Comparison of ENCODE assay signal across 8 cellular contexts in the genomic region with DNA sequence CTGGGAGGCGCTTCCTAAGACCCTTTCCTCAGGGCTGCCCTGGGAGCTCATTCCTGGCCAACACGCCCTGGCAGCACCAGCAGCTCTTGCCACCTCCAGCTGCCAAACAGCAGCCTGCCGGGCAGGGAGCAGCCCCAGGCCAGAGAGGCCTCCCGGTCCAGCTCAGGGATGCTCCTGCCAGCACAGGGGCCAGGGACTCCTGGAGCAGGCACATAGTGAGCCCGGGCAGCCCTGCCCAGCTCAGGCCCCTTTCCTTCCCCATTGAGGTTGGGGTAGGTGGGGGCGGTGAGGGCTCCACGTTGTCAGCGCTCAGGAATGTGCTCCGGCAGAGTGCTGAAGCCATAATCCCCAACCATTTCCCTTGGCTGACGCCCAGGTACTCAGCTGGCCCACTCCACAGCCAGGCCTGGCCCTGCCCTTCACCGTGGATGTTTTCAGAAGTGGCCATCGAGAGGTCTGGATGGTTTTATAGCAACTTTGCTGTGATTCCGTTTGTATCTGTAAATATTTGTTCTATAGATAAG. TPM values are rescaled to one million over a fixed set of nuclear protein-coding genes. Genes with fewer than 3 reads are reported as not detected.
DNase-seq lines count a peak whose midpoint lies in the region; ATAC-seq, FAIRE-seq and TF ChIP-seq lines count a peak whose summit lies in the region.

No MANE protein-coding gene starts in this region.

- H3K4ac ChIP-seq in mesendoderm (ENCODE audit: low read depth, low read length) = no peak overlapping the region

- no peak overlapping the region for H3K23ac ChIP-seq in mesendoderm (ENCODE audit: low read length)

- H3K4me3 ChIP-seq in A549 (no peak overlapping the region), mesendoderm (ENCODE audit: low read length) (no peak overlapping the region)

- peak; percentile 37 to 40 for DNase-seq in A549 (ENCODE audit: low read depth in 1 of 2, low spot score in 1 of 2)
- peak; percentile 80 for DNase-seq in mesendoderm
- DNase-seq in activated CD4-positive, alpha-beta T cell treated with anti-CD3 and anti-CD28 coated beads, Interleukin-2, amount 50 U/mL, for 48 hours = no peak

- TF ChIP-seq EP300 in A549 (IDR thresholded peaks at IDR 0.05) = no peak
- TF ChIP-seq EP300 in Ishikawa (IDR thresholded peaks at IDR 0.05; ENCODE audit: borderline replicate concordance) = 0 out of 2 replicates have a peak, but pooled peaks have one; percentile 17

- no peaks in the 10 kb centered on the region for H3K27me3 ChIP-seq in mesendoderm (ENCODE audit: insufficient read depth, low read length, poor library complexity)

- H3K36me3 ChIP-seq in mesendoderm (ENCODE audit: control insufficient read depth, insufficient read depth, low read length) = peaks cover 9% of the 10 kb centered on the region

- TF ChIP-seq RAD21 in A549 (conservative IDR thresholded peaks at IDR 0.05 in 1 of 2, IDR thresholded peaks at IDR 0.05 in 1 of 2) (no peak), Ishikawa (IDR thresholded peaks at IDR 0.05; ENCODE audit: low read depth) (no peak)

- no peak for FAIRE-seq in A549 (lab: Jason Lieb, UNC)

- no peaks in the 10 kb centered on the region for H3K79me1 ChIP-seq in mesendoderm (ENCODE audit: low read length)

- no peak overlapping the region for H3K18ac ChIP-seq in mesendoderm (ENCODE audit: low read length)

- WGBS in A549 (ENCODE audit: missing lambda C conversion rate) = 35% methylated on average over 11 of the region's 13 CpGs
- no CpG with 5 or more reads among the region's 13 CpGs for WGBS in mesendoderm (ENCODE audit: extremely low coverage, insufficient coverage, low lambda C conversion rate)

- no peak overlapping the region for H2BK120ac ChIP-seq in mesendoderm (ENCODE audit: low read depth, low read length)

- peak overlapping the region; percentile 15 for H3K56ac ChIP-seq in mesendoderm (ENCODE audit: low read length)

- TF ChIP-seq POLR2A in A549 (IDR thresholded peaks at IDR 0.05; ENCODE audit: low read length) = no peak

- H2BK15ac ChIP-seq in mesendoderm (replicated peaks; ENCODE audit: low read depth) = no peak overlapping the region

- H3K79me2 ChIP-seq in mesendoderm (ENCODE audit: control insufficient read depth, insufficient read depth, low read length) = no peaks in the 10 kb centered on the region

- POLR2A ChIA-PET in A549 (lab: Yijun Ruan, JAX) = interaction anchor here (0.6 to 0.9 kb wide), 3 partner anchors 10 to 201 kb away, joined by 4 to 5 read pairs (median 4); partner anchors contain the start of genes DDB2 and PSMC3

- no peak overlapping the region for H3K9ac ChIP-seq in mesendoderm (ENCODE audit: low read length)

- no peak overlapping the region for H4K5ac ChIP-seq in mesendoderm (ENCODE audit: low read length)

- H3K4me1 ChIP-seq in A549 (peaks cover 11% of the 10 kb centered on the region), mesendoderm (ENCODE audit: control insufficient read depth, low read depth, low read length) (no peaks in the 10 kb centered on the region)

- H2AK5ac ChIP-seq in mesendoderm (ENCODE audit: low read length) = no peak overlapping the region

- no peak overlapping the region for H4K8ac ChIP-seq in mesendoderm (ENCODE audit: low read depth, low read length)

- CTCF ChIA-PET in A549 (lab: Yijun Ruan, JAX) = interaction anchor here (1.2 to 4.8 kb wide), 4 partner anchors 9 to 43 kb away, joined by 3 to 26 read pairs (median 4); partner anchors contain the start of gene PSMC3

- no peak overlapping the region for H2BK5ac ChIP-seq in mesendoderm (ENCODE audit: low read length)

- peak overlapping the region; percentile 6; the same call in 1 of the 3 replicates for H3K4me2 ChIP-seq in A549
- H3K4me2 ChIP-seq in mesendoderm (ENCODE audit: low read length) = no peak overlapping the region

- no peaks in the 10 kb centered on the region for H3K9me3 ChIP-seq in A549

- TF ChIP-seq CTCF in A549 (IDR thresholded peaks at IDR 0.05) = no peak

- H3K27ac ChIP-seq in A549 (peak overlapping the region; percentile 31 to 81; a peak in 3 of 6 replicates), cingulate gyrus (ENCODE audit: low read depth, low read length) (peak overlapping the region; percentile 47), mesendoderm (ENCODE audit: low read depth, low read length) (peak overlapping the region; percentile 33)

- ATAC-seq in A549 (peak; percentile 32 to 61), GM18861 (IDR thresholded peaks at IDR 0.05; ENCODE audit: unreplicated experiment) (no peak), GM18858 (IDR thresholded peaks at IDR 0.05; ENCODE audit: unreplicated experiment) (no peak), GM18520 (IDR thresholded peaks at IDR 0.05; ENCODE audit: unreplicated experiment) (no peak)

TF ChIP-seq in A549, 52 proteins besides CTCF, POLR2A, EP300 and RAD21:
- TF ChIP-seq PBX3 (IDR thresholded peaks at IDR 0.05) (peak; percentile 40; the same call in 1 of the 2 replicates), MAX (IDR thresholded peaks at IDR 0.05) (peak; percentile 34; the same call in 1 of the 2 replicates), NFE2L2 (conservative IDR thresholded peaks at IDR 0.05; ENCODE audit: low read length) (no peak), NPAS2 (CRISPR knock-in tag; IDR thresholded peaks at IDR 0.05; ENCODE audit: borderline replicate concordance) (no peak)

TF ChIP-seq in Ishikawa, 13 proteins besides CTCF, POLR2A, EP300 and RAD21 (continues in another document):
- TF ChIP-seq ZBTB7A (IDR thresholded peaks at IDR 0.05; ENCODE audit: low read depth) (peak; percentile 64; the same call in 1 of the 2 replicates), NFIC (IDR thresholded peaks at IDR 0.05) (peak; percentile 94), FOXM1 (IDR thresholded peaks at IDR 0.05; ENCODE audit: borderline replicate concordance, low read depth) (no peak), CEBPB (IDR thresholded peaks at IDR 0.05) (no peak; the same call in 1 of the 2 replicates), TAF1 (IDR thresholded peaks at IDR 0.05; ENCODE audit: low read depth) (no peak), CREB1 (IDR thresholded peaks at IDR 0.05; ENCODE audit: low read depth) (no peak), YY1 (IDR thresholded peaks at IDR 0.05; ENCODE audit: low read depth) (peak; percentile 60; the same call in 1 of the 2 replicates), TCF12 (IDR thresholded peaks at IDR 0.05; ENCODE audit: low read depth) (peak; percentile 57; the same call in 1 of the 2 replicates)
- TF ChIP-seq, protein P1, sequence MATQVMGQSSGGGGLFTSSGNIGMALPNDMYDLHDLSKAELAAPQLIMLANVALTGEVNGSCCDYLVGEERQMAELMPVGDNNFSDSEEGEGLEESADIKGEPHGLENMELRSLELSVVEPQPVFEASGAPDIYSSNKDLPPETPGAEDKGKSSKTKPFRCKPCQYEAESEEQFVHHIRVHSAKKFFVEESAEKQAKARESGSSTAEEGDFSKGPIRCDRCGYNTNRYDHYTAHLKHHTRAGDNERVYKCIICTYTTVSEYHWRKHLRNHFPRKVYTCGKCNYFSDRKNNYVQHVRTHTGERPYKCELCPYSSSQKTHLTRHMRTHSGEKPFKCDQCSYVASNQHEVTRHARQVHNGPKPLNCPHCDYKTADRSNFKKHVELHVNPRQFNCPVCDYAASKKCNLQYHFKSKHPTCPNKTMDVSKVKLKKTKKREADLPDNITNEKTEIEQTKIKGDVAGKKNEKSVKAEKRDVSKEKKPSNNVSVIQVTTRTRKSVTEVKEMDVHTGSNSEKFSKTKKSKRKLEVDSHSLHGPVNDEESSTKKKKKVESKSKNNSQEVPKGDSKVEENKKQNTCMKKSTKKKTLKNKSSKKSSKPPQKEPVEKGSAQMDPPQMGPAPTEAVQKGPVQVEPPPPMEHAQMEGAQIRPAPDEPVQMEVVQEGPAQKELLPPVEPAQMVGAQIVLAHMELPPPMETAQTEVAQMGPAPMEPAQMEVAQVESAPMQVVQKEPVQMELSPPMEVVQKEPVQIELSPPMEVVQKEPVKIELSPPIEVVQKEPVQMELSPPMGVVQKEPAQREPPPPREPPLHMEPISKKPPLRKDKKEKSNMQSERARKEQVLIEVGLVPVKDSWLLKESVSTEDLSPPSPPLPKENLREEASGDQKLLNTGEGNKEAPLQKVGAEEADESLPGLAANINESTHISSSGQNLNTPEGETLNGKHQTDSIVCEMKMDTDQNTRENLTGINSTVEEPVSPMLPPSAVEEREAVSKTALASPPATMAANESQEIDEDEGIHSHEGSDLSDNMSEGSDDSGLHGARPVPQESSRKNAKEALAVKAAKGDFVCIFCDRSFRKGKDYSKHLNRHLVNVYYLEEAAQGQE (IDR thresholded peaks at IDR 0.05; ENCODE audit: low read depth) = no peak

RNA-seq across cellular contexts. Expression of gene SLC39A13, which starts 7.6 kb away (rescaled TPM):
- polyA plus RNA-seq in A549 (2011; rRNA removed) (10.8 and 11.7 TPM in 2 replicates), A549 (2017; fragmentation: RNase III; extraction: RNeasy Plus Mini Kit Qiagen cat#74134 plus additional on column Dnase treatment) (29.7 to 35.4 TPM (median 35.2 TPM) in 3 replicates)
- polyA plus RNA-seq in A549 (2012; cell fraction: cytosol; rRNA removed) = 29.6 and 43.5 TPM in 2 replicates
- polyA plus RNA-seq in A549 (2012; cell fraction: nucleus; rRNA removed) = 101 and 127 TPM in 2 replicates
- polyA minus RNA-seq in A549 (2011; rRNA and poly(A)+ RNA removed) = 7.3 and 7.7 TPM in 2 replicates
- polyA plus RNA-seq in mesendoderm (2013, experiment 1 of 2) = 10.9 TPM
- polyA plus RNA-seq in mesendoderm (2013, experiment 2 of 2) = 11.3 TPM

RNA-seq across cellular contexts. Expression of gene PSMC3, which starts 10.2 kb away (rescaled TPM):
- polyA plus RNA-seq in A549 (2011; rRNA removed) (201 and 283 TPM in 2 replicates), A549 (2017; fragmentation: RNase III; extraction: RNeasy Plus Mini Kit Qiagen cat#74134 plus additional on column Dnase treatment) (342 to 383 TPM (median 371 TPM) in 3 replicates)
- 199 and 231 TPM in 2 replicates for polyA plus RNA-seq in A549 (2012; cell fraction: cytosol; rRNA removed)
- 191 and 193 TPM in 2 replicates for polyA plus RNA-seq in A549 (2012; cell fraction: nucleus; rRNA removed)
- polyA minus RNA-seq in A549 (2011; rRNA and poly(A)+ RNA removed) = 120 and 124 TPM in 2 replicates
- 136 TPM for polyA plus RNA-seq in mesendoderm (2013, experiment 1 of 2)
- polyA plus RNA-seq in mesendoderm (2013, experiment 2 of 2) = 143 TPM

RNA-seq across cellular contexts. Expression of gene RAPSN, which starts 32.9 kb away (rescaled TPM):
- polyA plus RNA-seq in A549 (2011; rRNA removed) = 0.08 and 0.12 TPM in 2 replicates
- polyA plus RNA-seq in A549 (2012; cell fraction: cytosol; rRNA removed) = 0.09 and 0.11 TPM in 2 replicates
- 1.2 TPM in 2 replicates for polyA plus RNA-seq in A549 (2012; cell fraction: nucleus; rRNA removed)
- polyA plus RNA-seq in A549 (2017; fragmentation: RNase III; extraction: RNeasy Plus Mini Kit Qiagen cat#74134 plus additional on column Dnase treatment) = 0.17 to 0.26 TPM (median 0.21 TPM) in 3 replicates
- polyA minus RNA-seq in A549 (2011; rRNA and poly(A)+ RNA removed) = 0.49 and 0.91 TPM in 2 replicates
- polyA plus RNA-seq in mesendoderm (2013, experiment 1 of 2) = 0.14 TPM
- polyA plus RNA-seq in mesendoderm (2013, experiment 2 of 2) = 0.28 TPM

RNA-seq across cellular contexts. Expression of gene SPI1, which starts 37.7 kb away (rescaled TPM):
- not detected in 2 replicates for polyA plus RNA-seq in A549 (2011; rRNA removed)
- 0.07 and 0.09 TPM in 2 replicates for polyA plus RNA-seq in A549 (2012; cell fraction: cytosol; rRNA removed)
- 0.28 TPM in 1 of 2 replicates, not detected in the other for polyA plus RNA-seq in A549 (2012; cell fraction: nucleus; rRNA removed)
- 0.07 to 0.21 TPM (median 0.14 TPM) in 3 replicates for polyA plus RNA-seq in A549 (2017; fragmentation: RNase III; extraction: RNeasy Plus Mini Kit Qiagen cat#74134 plus additional on column Dnase treatment)
- not detected in 2 replicates for polyA minus RNA-seq in A549 (2011; rRNA and poly(A)+ RNA removed)
- polyA plus RNA-seq in mesendoderm (2013, experiment 1 of 2) = 0.70 TPM
- polyA plus RNA-seq in mesendoderm (2013, experiment 2 of 2) = 0.63 TPM

Comparison
In these comparisons a context has a peak if more than half of its experiments do, and no peak if none do; other contexts are left out.
1. ATAC-seq: peak in A549 (2 of 2); none in GM18861 (single experiment), GM18858 (single experiment) and GM18520 (single experiment).
2. DNase-seq: peak in A549 (2 of 2) and mesendoderm (single experiment); none in activated CD4-positive, alpha-beta T cell treated with anti-CD3 and anti-CD28 coated beads, Interleukin-2, amount 50 U/mL, for 48 hours (0 of 2).
3. Peak in every context shown above with its lines, with median percentiles within 50 percentile points of each other: H3K27ac ChIP-seq.